ENCODE assay signal across 27 cellular contexts in the genomic region with DNA sequence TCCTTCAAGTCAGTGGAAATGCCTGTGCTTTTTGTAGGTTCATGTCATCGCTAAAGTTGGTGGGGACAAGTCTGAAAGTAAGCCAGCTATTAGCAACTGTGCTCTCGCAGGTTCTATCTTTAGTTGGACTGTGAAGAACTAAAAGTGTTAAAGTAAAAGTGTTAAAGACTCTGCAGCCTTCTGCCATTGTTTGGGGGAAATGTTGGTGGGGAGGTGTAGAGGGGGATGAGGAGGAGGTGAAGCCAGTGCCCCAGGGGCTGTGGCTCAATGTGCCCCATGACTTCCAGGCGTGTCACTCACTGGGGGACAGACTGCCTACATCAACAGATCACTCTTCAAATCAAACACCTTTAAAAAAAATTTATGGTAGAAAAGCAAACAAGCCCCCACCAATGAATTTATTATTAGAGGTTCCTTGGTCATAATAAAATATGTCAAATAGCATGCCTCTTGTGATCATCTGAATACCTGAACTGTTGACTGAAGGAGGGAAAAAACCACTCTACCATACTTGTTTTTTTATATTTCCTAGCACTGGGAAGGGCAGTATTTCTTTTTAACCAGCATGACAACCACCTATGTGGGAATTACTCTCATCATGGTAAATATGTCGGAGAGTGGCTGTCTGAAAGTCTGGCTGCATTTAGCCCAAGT. TPM values are rescaled to one million over a fixed set of nuclear protein-coding genes. Genes with fewer than 3 reads are reported as not detected.
DNase-seq lines count a peak whose midpoint lies in the region; ATAC-seq, FAIRE-seq and TF ChIP-seq lines count a peak whose summit lies in the region.
"Had no signal": no experiment of that assay in that cellular context is flagged by ENCODE, and none has a peak within 500 bp of the region (broad histone marks: within the 10 kb centered on the region; RNA-seq: fewer than 3 reads in every experiment).

No MANE protein-coding gene starts in this region.

- no peak overlapping the region for H2AFZ ChIP-seq in PC-9
- no peak overlapping the region for H2AFZ ChIP-seq in keratinocyte (ENCODE audit: control insufficient read depth, low read length)
- peak overlapping the region; percentile 68 for H2AFZ ChIP-seq in neural progenitor cell (replicated peaks)
- H2AFZ ChIP-seq: GM23338 had no signal

- H3F3A ChIP-seq in PC-9 (ENCODE audit: insufficient read depth, low read depth) (peaks cover 5% of the 10 kb centered on the region; the same call in 1 of the 2 replicates), neural progenitor cell (ENCODE audit: low read depth) (no peaks in the 10 kb centered on the region)

- no peak for ATAC-seq in heart left ventricle
- no peak for ATAC-seq in HG03095 (IDR thresholded peaks at IDR 0.05; ENCODE audit: unreplicated experiment)
- ATAC-seq in upper lobe of right lung, result no peak
- ATAC-seq: GM23338 had no signal

- no peaks in the 10 kb centered on the region for H3K36me3 ChIP-seq in cardiac muscle cell
- no peaks in the 10 kb centered on the region for H3K36me3 ChIP-seq in heart left ventricle
- peaks cover 16% of the 10 kb centered on the region for H3K36me3 ChIP-seq in PC-9 (ENCODE audit: low read depth)
- H3K36me3 ChIP-seq in keratinocyte (ENCODE audit: control insufficient read depth in 2 of 2, extremely low read depth in 1 of 2, insufficient read depth in 2 of 2, low read length in 2 of 2), result peaks cover 2 to 12% of the 10 kb centered on the region in 2 experiments
- no peaks in the 10 kb centered on the region for H3K36me3 ChIP-seq in neural progenitor cell
- H3K36me3 ChIP-seq in upper lobe of right lung, result no peaks in the 10 kb centered on the region
- H3K36me3 ChIP-seq: BE2C had no signal

- H3K4me1 ChIP-seq in cardiac muscle cell (ENCODE audit: low read depth) (peaks cover 15% of the 10 kb centered on the region), heart left ventricle (peaks cover 0 to 19% (median 0%) of the 10 kb centered on the region in 12 donors), PC-9 (replicated peaks; ENCODE audit: insufficient read depth) (peaks cover 47% of the 10 kb centered on the region), keratinocyte (ENCODE audit: control insufficient read depth, extremely low read depth, insufficient read depth, low read length) (peaks cover 36% of the 10 kb centered on the region), neural progenitor cell (peaks cover 12% of the 10 kb centered on the region), upper lobe of right lung (no peaks in the 10 kb centered on the region)
- H3K4me1 ChIP-seq: BE2C had no signal

- H3K27ac Mint-ChIP-seq in neural progenitor cell, result no peak overlapping the region
- H3K27ac Mint-ChIP-seq: GM23338, H9 had no signal

- no peaks in the 10 kb centered on the region for H3K27me3 ChIP-seq in cardiac muscle cell
- H3K27me3 ChIP-seq in heart left ventricle, result no peaks in the 10 kb centered on the region
- H3K27me3 ChIP-seq in PC-9 (ENCODE audit: insufficient read depth, low read depth), result no peaks in the 10 kb centered on the region
- H3K27me3 ChIP-seq in keratinocyte (ENCODE audit: control insufficient read depth, extremely low read depth, insufficient read depth, low read length), result no peaks in the 10 kb centered on the region
- H3K27me3 ChIP-seq in neural progenitor cell, result no peaks in the 10 kb centered on the region
- H3K27me3 ChIP-seq in upper lobe of right lung, result no peaks in the 10 kb centered on the region
- H3K27me3 ChIP-seq: BE2C had no signal

- H4K20me1 ChIP-seq in PC-9 (ENCODE audit: insufficient read depth) (no peaks in the 10 kb centered on the region), keratinocyte (ENCODE audit: control insufficient read depth, extremely low read depth, insufficient read depth, low read length) (peaks cover 12% of the 10 kb centered on the region), neural progenitor cell (ENCODE audit: low read depth) (no peaks in the 10 kb centered on the region)

- no peak overlapping the region for H3K4me3 Mint-ChIP-seq in neural progenitor cell
- H3K4me3 Mint-ChIP-seq: CD14-positive monocyte; CD8-positive, alpha-beta memory T cell; GM23338; H9 had no signal

- no peaks in the 10 kb centered on the region for H3K36me3 Mint-ChIP-seq in neural progenitor cell
- H3K36me3 Mint-ChIP-seq: CD14-positive monocyte had no signal

- CTCF ChIA-PET in PC-9 (lab: Charles Lee), result no interaction called here

- no peak for TF ChIP-seq CTCF in cardiac muscle cell (IDR thresholded peaks at IDR 0.05; ENCODE audit: low read depth, low read length)
- no peak for TF ChIP-seq CTCF in heart left ventricle (IDR thresholded peaks at IDR 0.05)
- no peak for TF ChIP-seq CTCF in PC-9 (conservative IDR thresholded peaks at IDR 0.05)
- no peak for TF ChIP-seq CTCF in keratinocyte (optimal IDR thresholded peaks at IDR 0.05 in 1 of 3, IDR thresholded peaks at IDR 0.05 in 1 of 3, conservative IDR thresholded peaks at IDR 0.05 in 1 of 3; ENCODE audit: extremely low read depth in 1 of 3, insufficient read depth in 2 of 3, low read length in 3 of 3)
- no peak for TF ChIP-seq CTCF in neural progenitor cell (IDR thresholded peaks at IDR 0.05)
- no peak for TF ChIP-seq CTCF in upper lobe of right lung (IDR thresholded peaks at IDR 0.05)

- intact Hi-C loops in heart left ventricle (cut with DNase I) (no loop called here), PC-9 (cut with micrococcal nuclease; ENCODE audit: unreplicated experiment) (no loop called here), upper lobe of right lung (cut with DNase I) (no loop called here)

- peaks cover 2% of the 10 kb centered on the region for H3K4me1 Mint-ChIP-seq in neural progenitor cell
- H3K4me1 Mint-ChIP-seq: GM23338 had no signal

- peak; percentile 29 for FAIRE-seq in keratinocyte (lab: Jason Lieb, UNC)
- FAIRE-seq: GM12891 had no signal

- 0 out of 2 replicates have a peak, but pooled peaks cover 4% of the 10 kb centered on the region for H3K9me2 ChIP-seq in PC-9 (ENCODE audit: insufficient read depth)

- no peaks in the 10 kb centered on the region for H3K9me3 ChIP-seq in cardiac muscle cell (ENCODE audit: low read depth)
- peaks cover 0 to 20% (median 2%) of the 10 kb centered on the region in 12 donors for H3K9me3 ChIP-seq in heart left ventricle
- H3K9me3 ChIP-seq in PC-9 (ENCODE audit: insufficient read depth, low read depth), result peaks cover 6% of the 10 kb centered on the region; the same call in 1 of the 2 replicates
- H3K9me3 ChIP-seq in keratinocyte (ENCODE audit: control insufficient read depth, low read depth, low read length), result no peaks in the 10 kb centered on the region
- no peaks in the 10 kb centered on the region for H3K9me3 ChIP-seq in neural progenitor cell (ENCODE audit: low read depth)
- no peaks in the 10 kb centered on the region for H3K9me3 ChIP-seq in upper lobe of right lung
- H3K9me3 ChIP-seq: BE2C had no signal

- peaks cover 100% of the 10 kb centered on the region for H3K79me2 ChIP-seq in PC-9 (ENCODE audit: low read depth)
- peaks cover 100% of the 10 kb centered on the region for H3K79me2 ChIP-seq in keratinocyte (ENCODE audit: control insufficient read depth, insufficient read depth, low read length)
- H3K79me2 ChIP-seq in neural progenitor cell (ENCODE audit: low read depth), result no peaks in the 10 kb centered on the region

- dilution Hi-C loops in keratinocyte (cut with MboI; ENCODE audit: extremely low pct_ligation_motif_present, low sequenced_read_pairs), result no loop called here

- DNase-seq in cardiac muscle cell (ENCODE audit: low read depth in 1 of 2, low spot score in 1 of 2), result no peak
- DNase-seq in heart left ventricle, result no peak
- peak in 1 of 2 experiments; percentile 45 for DNase-seq in PC-9
- no peak for DNase-seq in keratinocyte (ENCODE audit: low read depth, low spot score)
- no peak for DNase-seq in neural progenitor cell (ENCODE audit: low spot score)
- DNase-seq in upper lobe of right lung, result no peak
- DNase-seq in NOMO-1 (lab: John Stamatoyannopoulos, UW; ENCODE audit: unreplicated experiment in 2 of 2), result no peak
- DNase-seq: BE2C; CD8-positive, alpha-beta memory T cell; DMS79 treated with DMSO at 0.1 percent for 48 hours; GF-D8; H9; MV-4-11; NCI-H1105; NCI-H1436 treated with DMSO at 0.1 percent for 48 hours; NCI-H187 treated with DMSO at 0.1 percent for 48 hours; NCI-H2107; NCI-H446; NCI-H524 treated with DMSO at 0.1 percent for 48 hours; NCI-H774; SHP77 had no signal

- H3K9ac ChIP-seq in keratinocyte (ENCODE audit: control insufficient read depth, extremely low read depth, insufficient read depth, low read length) (no peak overlapping the region), neural progenitor cell (no peak overlapping the region)

- peaks cover 11% of the 10 kb centered on the region for H3K9me1 ChIP-seq in keratinocyte (ENCODE audit: control insufficient read depth, extremely low read depth, insufficient read depth, low read length)

- TF ChIP-seq POLR2A in heart left ventricle (IDR thresholded peaks at IDR 0.05), result no peak

- WGBS in heart left ventricle, 4 donors, result 47 to 62% (median 58%) methylated on average over 4 of the region's 4 CpGs

- H3K9me3 Mint-ChIP-seq in neural progenitor cell, result peaks cover 8% of the 10 kb centered on the region
- H3K9me3 Mint-ChIP-seq: GM23338, H9 had no signal

- no TSS peak for BruUV-seq in PC-9 (replicated peaks; lab: Mats Ljungman, UMichigan)

- H3K27me3 Mint-ChIP-seq in neural progenitor cell (ENCODE audit: insufficient read depth, low read depth), result peaks cover 5% of the 10 kb centered on the region

- H3K4me3 ChIP-seq in cardiac muscle cell (no peak overlapping the region), heart left ventricle (no peak overlapping the region), PC-9 (no peak overlapping the region), keratinocyte (ENCODE audit: control insufficient read depth in 2 of 3, extremely low read depth in 1 of 3, insufficient read depth in 2 of 3, low read depth in 1 of 3, low read length in 3 of 3) (no peak overlapping the region), neural progenitor cell (no peak overlapping the region), upper lobe of right lung (no peak overlapping the region)
- H3K4me3 ChIP-seq: GM23338 had no signal

- H3K4me2 ChIP-seq in PC-9 (0 out of 2 replicates have a peak overlapping the region, but pooled peaks have one; percentile 9), keratinocyte (ENCODE audit: control insufficient read depth, extremely low read depth, insufficient read depth, low read depth, low read length) (no peak overlapping the region), neural progenitor cell (no peak overlapping the region)
- H3K4me2 ChIP-seq: GM23338 had no signal

- POLR2A ChIA-PET in PC-9 (lab: Charles Lee; ENCODE audit: unreplicated experiment), result no interaction called here

- H3K27ac ChIP-seq in cardiac muscle cell (peak overlapping the region; percentile 62), heart left ventricle (no peak overlapping the region), PC-9 (no peak overlapping the region), keratinocyte (ENCODE audit: control insufficient read depth, insufficient read depth, low read length) (no peak overlapping the region), neural progenitor cell (no peak overlapping the region), upper lobe of right lung (no peak overlapping the region)
- H3K27ac ChIP-seq: 22Rv1, RWPE1 had no signal

RNA-seq across cellular contexts. Expression of gene TGFA, which starts 19.3 kb away (rescaled TPM):
- total RNA-seq in cardiac muscle cell (0.21 and 4.6 TPM in 2 replicates), heart left ventricle (1 to 10 TPM in 5 of 9 donors, under 1 TPM in 4; 0.56 to 4.9 (median 1.0) TPM), PC-9 (2021) (27.7 and 36.4 TPM in 2 replicates), neural progenitor cell (ENCODE audit: low replicate concordance) (0.37 TPM in 1 of 2 replicates, not detected in the other), upper lobe of right lung (9.1 TPM)
- polyA plus RNA-seq in cardiac muscle cell (0.44 TPM in 1 of 2 replicates, not detected in the other), heart left ventricle (1 to 10 TPM in 1 of 2 donors, under 1 TPM in 1; 0.50 to 1.3 TPM), keratinocyte (26.6 to 71.8 TPM (median 51.7 TPM) in 3 replicates)
- 45.8 TPM for polyA plus RNA-seq in keratinocyte (2011; ENCODE audit: low read depth)
- polyA plus RNA-seq in keratinocyte (2011; cell fraction: cytosol; rRNA removed), result 35.1 and 39.9 TPM in 2 replicates
- polyA plus RNA-seq in keratinocyte (2011; cell fraction: nucleus; rRNA removed), result 46.4 and 47.9 TPM in 2 replicates
- polyA plus RNA-seq in keratinocyte (2012; ENCODE audit: low replicate concordance), result 45.8 and 70.2 TPM in 2 replicates
- polyA minus RNA-seq in keratinocyte, result 42.6 to 126 TPM (median 65.6 TPM) in 3 replicates
- 76.2 TPM for polyA minus RNA-seq in keratinocyte (2011; cell fraction: cytosol; rRNA and poly(A)+ RNA removed)
- polyA minus RNA-seq in keratinocyte (2011; cell fraction: nucleus; rRNA and poly(A)+ RNA removed), result 66.3 and 93.9 TPM in 2 replicates
